ENCODE assay signal across 11 cellular contexts in the genomic region with DNA sequence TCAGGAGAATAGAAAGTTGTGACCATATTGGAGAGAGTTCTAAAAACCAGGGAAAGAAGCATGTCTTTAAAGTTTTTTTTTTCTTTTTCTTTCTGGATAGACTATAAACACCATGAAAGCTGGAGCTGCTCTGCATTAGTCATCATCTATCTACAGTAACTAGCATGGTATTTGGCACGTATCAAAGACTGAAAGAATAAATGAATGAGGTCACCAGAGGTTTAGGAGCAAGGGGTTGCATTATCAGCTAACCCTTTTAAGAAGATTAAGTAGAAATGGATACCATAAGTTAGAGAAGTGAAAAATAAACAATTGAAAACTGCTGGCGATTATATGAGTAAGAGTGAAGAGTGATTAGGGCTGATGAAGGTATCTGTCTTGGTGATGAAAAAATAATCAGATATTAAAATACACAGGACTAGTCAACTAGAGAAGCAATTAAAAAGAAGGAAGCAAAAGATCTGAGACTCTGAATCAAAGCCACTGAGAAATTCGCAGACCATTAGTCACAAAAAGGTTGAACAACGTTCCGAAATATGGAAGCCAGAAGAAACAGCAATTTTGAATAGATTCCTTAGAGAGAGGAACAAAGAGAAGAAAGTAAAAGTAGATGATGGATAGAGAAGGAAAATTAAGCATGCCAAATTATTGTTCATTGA.
DNase-seq lines count a peak whose midpoint lies in the region; ATAC-seq, FAIRE-seq and TF ChIP-seq lines count a peak whose summit lies in the region.
"Had no signal": no experiment of that assay in that cellular context is flagged by ENCODE, and none has a peak within 500 bp of the region (broad histone marks: within the 10 kb centered on the region; RNA-seq: fewer than 3 reads in every experiment).

No MANE protein-coding gene starts in this region.

- ATAC-seq in GM19467 (IDR thresholded peaks at IDR 0.05; ENCODE audit: unreplicated experiment) = no peak

- CTCF ChIA-PET in BJ (lab: Yijun Ruan, JAX) = interaction anchor here (1.2 to 1.9 kb wide), 2 partner anchors 26 to 141 kb away, joined by 3 to 6 read pairs; no protein-coding TSS in a partner anchor

- no peaks in the 10 kb centered on the region for H3K36me3 ChIP-seq in BJ (ENCODE audit: control insufficient read depth, insufficient read depth, low read length)

- FAIRE-seq in GM19239 (lab: Jason Lieb, UNC) = no peak

- DNase-seq in BJ (ENCODE audit: low read depth) (peak; percentile 66), NCI-H226 (peak; percentile 82), dedifferentiated amniotic fluid mesenchymal stem cell (ENCODE audit: extremely low spot score) (peak; percentile 55), myocyte (ENCODE audit: low read depth) (peak; percentile 62), GM19239 (ENCODE audit: insufficient read length, low spot score) (no peak), mesenteric fat pad (ENCODE audit: low spot score) (no peak)
- no peak for DNase-seq in activated naive CD4-positive, alpha-beta T cell treated with Interleukin-2 at 50 U/mL for 16 hours
- DNase-seq: amygdala, Karpas-422, nephron progenitor cell had no signal

- H3K4me3 ChIP-seq in BJ (ENCODE audit: low read depth, low read length) = no peak overlapping the region

- H3K27me3 ChIP-seq in BJ (ENCODE audit: control insufficient read depth, insufficient read depth, low read length) = no peaks in the 10 kb centered on the region

- TF ChIP-seq CTCF in BJ (IDR thresholded peaks at IDR 0.05; ENCODE audit: insufficient read depth, low read depth, low read length) = no peak

- POLR2A ChIA-PET in BJ (lab: Charles Lee) = interaction anchor here (0.6 kb wide), 1 partner anchor 374 kb away, joined by 3 read pairs; no protein-coding TSS in a partner anchor

Comparison
In these comparisons a context has a peak if more than half of its experiments do, and no peak if none do; other contexts are left out.
1. DNase-seq: peak in BJ (single experiment), NCI-H226 (single experiment), dedifferentiated amniotic fluid mesenchymal stem cell (single experiment) and myocyte (single experiment); none in GM19239 (single experiment), mesenteric fat pad (single experiment) and activated naive CD4-positive, alpha-beta T cell treated with Interleukin-2 at 50 U/mL for 16 hours (single experiment).